In the genomic region with DNA sequence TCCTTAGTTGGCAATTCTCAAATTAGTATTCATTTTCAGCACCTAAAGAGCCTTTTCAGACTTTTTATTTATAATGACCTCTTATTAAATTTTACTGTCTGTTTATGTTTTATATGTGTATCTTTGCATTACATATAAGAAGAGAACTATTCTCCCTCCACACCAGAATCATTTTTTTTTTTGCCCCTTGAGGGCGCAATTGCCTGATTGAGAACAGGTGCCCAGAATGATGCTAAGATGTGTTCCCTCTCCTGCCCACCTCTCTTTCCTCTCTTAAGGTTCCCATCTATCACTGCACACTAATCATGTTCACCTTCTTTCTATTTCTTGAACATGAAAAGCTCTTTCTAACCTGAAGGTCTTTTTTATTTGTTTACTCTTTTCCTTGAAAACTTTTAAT, we compare ENCODE assay signal across 10 cellular contexts. TPM values are rescaled to one million over a fixed set of nuclear protein-coding genes. Genes with fewer than 3 reads are reported as not detected.
DNase-seq lines count a peak whose midpoint lies in the region; ATAC-seq, FAIRE-seq and TF ChIP-seq lines count a peak whose summit lies in the region.
"Had no signal": no experiment of that assay in that cellular context is flagged by ENCODE, and none has a peak within 500 bp of the region (broad histone marks: within the 10 kb centered on the region; RNA-seq: fewer than 3 reads in every experiment).

No MANE protein-coding gene starts in this region.

- no peak for DNase-seq in right lobe of liver
- DNase-seq in HTR-8/SVneo (ENCODE audit: insufficient read length, low spot score): peak; percentile 5
- peak; percentile 3 for DNase-seq in urothelium cell line (ENCODE audit: low spot score)
- DNase-seq in frontal cortex (ENCODE audit: low spot score in 2 of 2): no peak
- no peak for DNase-seq in HuH-7.5 (ENCODE audit: low spot score)
- DNase-seq: natural killer cell, NCI-H2171 treated with DMSO at 0.1 percent for 48 hours had no signal

- ATAC-seq in right lobe of liver (no peak), GM18498 (IDR thresholded peaks at IDR 0.05; ENCODE audit: unreplicated experiment) (no peak)
- ATAC-seq: natural killer cell had no signal

- H3K36me3 ChIP-seq in liver (ENCODE audit: control insufficient read depth in 4 of 4, insufficient read depth in 3 of 4, low read depth in 1 of 4, low read length in 3 of 4) (no peaks in the 10 kb centered on the region), right lobe of liver (no peaks in the 10 kb centered on the region)

- TF ChIP-seq CTCF in liver (IDR thresholded peaks at IDR 0.05; ENCODE audit: low read depth, low read length, missing input control) (no peak), right lobe of liver (IDR thresholded peaks at IDR 0.05) (no peak), VCaP (conservative IDR thresholded peaks at IDR 0.05) (peak; percentile 63)

- H3K27me3 ChIP-seq in liver (ENCODE audit: control insufficient read depth in 4 of 4, insufficient read depth in 4 of 4, low read length in 3 of 4) (no peaks in the 10 kb centered on the region), right lobe of liver (no peaks in the 10 kb centered on the region)

- no peak for TF ChIP-seq POLR2A in right lobe of liver (IDR thresholded peaks at IDR 0.05)

- FAIRE-seq in HTR-8/SVneo (lab: Jason Lieb, UNC): no peak
- FAIRE-seq in urothelium cell line (lab: Jason Lieb, UNC): no peak
- FAIRE-seq in frontal cortex (lab: Jason Lieb, UNC): no peak

- H3K4me1 ChIP-seq in liver (ENCODE audit: control insufficient read depth in 4 of 4, insufficient read depth in 4 of 4, low read length in 3 of 4) (peaks cover 2 to 11% (median 6%) of the 10 kb centered on the region in 4 donors), right lobe of liver (no peaks in the 10 kb centered on the region)

- H3K9me3 ChIP-seq in liver (ENCODE audit: control insufficient read depth in 4 of 4, low read length in 3 of 4) (peaks cover 0 to 2% (median 0%) of the 10 kb centered on the region in 4 donors), right lobe of liver (no peaks in the 10 kb centered on the region)

- H3K27ac ChIP-seq in liver (ENCODE audit: low read depth in 1 of 2, low read length in 2 of 2): no peak overlapping the region
- no peak overlapping the region for H3K27ac ChIP-seq in right lobe of liver
- no peak overlapping the region for H3K27ac ChIP-seq in VCaP

- no peak overlapping the region for H3K9ac ChIP-seq in liver (ENCODE audit: low read depth in 1 of 2, low read length in 2 of 2)

- TF ChIP-seq RAD21 in liver (IDR thresholded peaks at IDR 0.05): peak; percentile 8 to 62

- intact Hi-C loops in right lobe of liver (cut with DNase I): no loop called here

- H3K4me3 ChIP-seq in liver (ENCODE audit: low read depth in 1 of 3, low read length in 3 of 3) (no peak overlapping the region), right lobe of liver (no peak overlapping the region)

- WGBS in liver: 80% methylated on average over 1 of the region's 1 CpG
- 50% methylated on average over 1 of the region's 1 CpG for WGBS in right lobe of liver (ENCODE audit: insufficient coverage, low coverage, low lambda C conversion rate, missing lambda C conversion rate)

TF ChIP-seq in liver, 16 proteins besides CTCF, POLR2A, EP300 and RAD21:
- TF ChIP-seq SP1 (IDR thresholded peaks at IDR 0.05) (no peak), RXRA (IDR thresholded peaks at IDR 0.05) (no peak), HNF4A (conservative IDR thresholded peaks at IDR 0.05) (no peak), JUND (IDR thresholded peaks at IDR 0.05) (no peak), TAF1 (conservative IDR thresholded peaks at IDR 0.05) (no peak), YY1 (IDR thresholded peaks at IDR 0.05) (no peak), FOXA2 (IDR thresholded peaks at IDR 0.05) (no peak), FOXA1 (IDR thresholded peaks at IDR 0.05) (no peak), EGR1 (IDR thresholded peaks at IDR 0.05; ENCODE audit: low read depth in 2 of 2) (no peak), HNF4G (IDR thresholded peaks at IDR 0.05) (no peak), NR2F2 (IDR thresholded peaks at IDR 0.05) (no peak), GABPA (IDR thresholded peaks at IDR 0.05 in 1 of 2, conservative IDR thresholded peaks at IDR 0.05 in 1 of 2) (no peak)
- TF ChIP-seq, protein P1, sequence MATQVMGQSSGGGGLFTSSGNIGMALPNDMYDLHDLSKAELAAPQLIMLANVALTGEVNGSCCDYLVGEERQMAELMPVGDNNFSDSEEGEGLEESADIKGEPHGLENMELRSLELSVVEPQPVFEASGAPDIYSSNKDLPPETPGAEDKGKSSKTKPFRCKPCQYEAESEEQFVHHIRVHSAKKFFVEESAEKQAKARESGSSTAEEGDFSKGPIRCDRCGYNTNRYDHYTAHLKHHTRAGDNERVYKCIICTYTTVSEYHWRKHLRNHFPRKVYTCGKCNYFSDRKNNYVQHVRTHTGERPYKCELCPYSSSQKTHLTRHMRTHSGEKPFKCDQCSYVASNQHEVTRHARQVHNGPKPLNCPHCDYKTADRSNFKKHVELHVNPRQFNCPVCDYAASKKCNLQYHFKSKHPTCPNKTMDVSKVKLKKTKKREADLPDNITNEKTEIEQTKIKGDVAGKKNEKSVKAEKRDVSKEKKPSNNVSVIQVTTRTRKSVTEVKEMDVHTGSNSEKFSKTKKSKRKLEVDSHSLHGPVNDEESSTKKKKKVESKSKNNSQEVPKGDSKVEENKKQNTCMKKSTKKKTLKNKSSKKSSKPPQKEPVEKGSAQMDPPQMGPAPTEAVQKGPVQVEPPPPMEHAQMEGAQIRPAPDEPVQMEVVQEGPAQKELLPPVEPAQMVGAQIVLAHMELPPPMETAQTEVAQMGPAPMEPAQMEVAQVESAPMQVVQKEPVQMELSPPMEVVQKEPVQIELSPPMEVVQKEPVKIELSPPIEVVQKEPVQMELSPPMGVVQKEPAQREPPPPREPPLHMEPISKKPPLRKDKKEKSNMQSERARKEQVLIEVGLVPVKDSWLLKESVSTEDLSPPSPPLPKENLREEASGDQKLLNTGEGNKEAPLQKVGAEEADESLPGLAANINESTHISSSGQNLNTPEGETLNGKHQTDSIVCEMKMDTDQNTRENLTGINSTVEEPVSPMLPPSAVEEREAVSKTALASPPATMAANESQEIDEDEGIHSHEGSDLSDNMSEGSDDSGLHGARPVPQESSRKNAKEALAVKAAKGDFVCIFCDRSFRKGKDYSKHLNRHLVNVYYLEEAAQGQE (IDR thresholded peaks at IDR 0.05): no peak
- TF ChIP-seq, protein P2, sequence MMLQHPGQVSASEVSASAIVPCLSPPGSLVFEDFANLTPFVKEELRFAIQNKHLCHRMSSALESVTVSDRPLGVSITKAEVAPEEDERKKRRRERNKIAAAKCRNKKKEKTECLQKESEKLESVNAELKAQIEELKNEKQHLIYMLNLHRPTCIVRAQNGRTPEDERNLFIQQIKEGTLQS (IDR thresholded peaks at IDR 0.05): no peak
- TF ChIP-seq, protein P3, sequence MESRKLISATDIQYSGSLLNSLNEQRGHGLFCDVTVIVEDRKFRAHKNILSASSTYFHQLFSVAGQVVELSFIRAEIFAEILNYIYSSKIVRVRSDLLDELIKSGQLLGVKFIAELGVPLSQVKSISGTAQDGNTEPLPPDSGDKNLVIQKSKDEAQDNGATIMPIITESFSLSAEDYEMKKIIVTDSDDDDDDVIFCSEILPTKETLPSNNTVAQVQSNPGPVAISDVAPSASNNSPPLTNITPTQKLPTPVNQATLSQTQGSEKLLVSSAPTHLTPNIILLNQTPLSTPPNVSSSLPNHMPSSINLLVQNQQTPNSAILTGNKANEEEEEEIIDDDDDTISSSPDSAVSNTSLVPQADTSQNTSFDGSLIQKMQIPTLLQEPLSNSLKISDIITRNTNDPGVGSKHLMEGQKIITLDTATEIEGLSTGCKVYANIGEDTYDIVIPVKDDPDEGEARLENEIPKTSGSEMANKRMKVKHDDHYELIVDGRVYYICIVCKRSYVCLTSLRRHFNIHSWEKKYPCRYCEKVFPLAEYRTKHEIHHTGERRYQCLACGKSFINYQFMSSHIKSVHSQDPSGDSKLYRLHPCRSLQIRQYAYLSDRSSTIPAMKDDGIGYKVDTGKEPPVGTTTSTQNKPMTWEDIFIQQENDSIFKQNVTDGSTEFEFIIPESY (IDR thresholded peaks at IDR 0.05): no peak
- TF ChIP-seq, protein P4, sequence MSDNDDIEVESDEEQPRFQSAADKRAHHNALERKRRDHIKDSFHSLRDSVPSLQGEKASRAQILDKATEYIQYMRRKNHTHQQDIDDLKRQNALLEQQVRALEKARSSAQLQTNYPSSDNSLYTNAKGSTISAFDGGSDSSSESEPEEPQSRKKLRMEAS (IDR thresholded peaks at IDR 0.05): no peak

RNA-seq across cellular contexts. Expression of a gene that starts 44.2 kb away (rescaled TPM):
- total RNA-seq in liver (not detected), right lobe of liver (not detected), frontal cortex (0.41 TPM)
- polyA plus RNA-seq in liver: not detected
- total RNA-seq: natural killer cell had no signal

RNA-seq across cellular contexts. Expression of a gene that starts 44.9 kb away (rescaled TPM):
- total RNA-seq in liver (not detected), right lobe of liver (not detected), frontal cortex (6.1 TPM)
- polyA plus RNA-seq in liver: not detected
- total RNA-seq: natural killer cell had no signal

Comparison
In these comparisons a context has a peak if more than half of its experiments do, and no peak if none do; other contexts are left out.
1. DNase-seq: peak in HTR-8/SVneo (single experiment) and urothelium cell line (single experiment); none in right lobe of liver (0 of 3), frontal cortex (0 of 2) and HuH-7.5 (single experiment).